ENCODE assay signal across 23 cellular contexts in the genomic region with DNA sequence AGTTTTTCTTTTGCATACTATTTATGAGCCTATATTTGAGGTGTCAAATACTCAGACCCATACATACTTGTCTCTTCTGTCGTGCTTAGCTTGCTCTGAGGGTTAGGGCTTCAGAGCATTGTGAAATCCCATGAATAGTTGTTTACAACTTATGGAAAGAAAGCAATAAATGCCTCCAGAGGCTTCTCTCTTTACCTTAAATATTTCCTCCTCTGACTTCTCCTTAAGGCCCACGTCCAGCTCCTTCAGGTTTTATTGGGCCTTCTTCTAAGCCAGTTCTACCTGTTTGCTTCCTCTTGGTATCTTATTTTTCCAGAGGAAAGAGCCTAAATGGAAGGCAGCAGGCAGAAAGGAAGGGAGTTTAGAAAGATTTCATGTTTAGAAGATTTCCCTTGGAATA.
DNase-seq lines count a peak whose midpoint lies in the region; ATAC-seq and TF ChIP-seq lines count a peak whose summit lies in the region.
"Had no signal": no experiment of that assay in that cellular context is flagged by ENCODE, and none has a peak within 500 bp of the region (broad histone marks: within the 10 kb centered on the region; RNA-seq: fewer than 3 reads in every experiment).

No MANE protein-coding gene starts in this region.

- H3K27ac ChIP-seq in VCaP = peak overlapping the region; percentile 52
- H3K27ac ChIP-seq: BLaER1 had no signal

- intact Hi-C loops in left colon (cut with DNase I, micrococcal nuclease) = no loop called here

- 0 out of 2 replicates have a peak overlapping the region, but pooled peaks have one; percentile 19 for H3K4me3 ChIP-seq in LNCaP clone FGC (ENCODE audit: low read depth, low read length)
- H3K4me3 ChIP-seq: BLaER1, GM12878 had no signal

- H3K27ac Mint-ChIP-seq in T-cell = no peak overlapping the region
- H3K27ac Mint-ChIP-seq: CD4-positive, alpha-beta T cell; CD8-positive, alpha-beta T cell had no signal

- TF ChIP-seq CTCF in LNCaP clone FGC (IDR thresholded peaks at IDR 0.05; ENCODE audit: control insufficient read depth, extremely low read depth, insufficient read depth) (no peak), VCaP (conservative IDR thresholded peaks at IDR 0.05) (no peak)

- no peaks in the 10 kb centered on the region for H3K4me1 Mint-ChIP-seq in T-cell

- ATAC-seq in left colon (peak; percentile 65), HG03045 (IDR thresholded peaks at IDR 0.05; ENCODE audit: unreplicated experiment) (no peak), T-cell (replicated peaks in 1 of 4) (no peak), GM21423 (IDR thresholded peaks at IDR 0.05; ENCODE audit: unreplicated experiment) (no peak)
- ATAC-seq: CD8-positive, alpha-beta T cell; GM12878 had no signal

- DNase-seq in LNCaP clone FGC (ENCODE audit: low read depth) (peak; percentile 87), left colon (no peak), T-cell (no peak)
- no peak for DNase-seq in activated CD4-positive, CD25-positive, alpha-beta regulatory T cell treated with anti-CD3 and anti-CD28 coated beads, Interleukin-2, amount 50 U/mL, for 72 hours
- DNase-seq: 8988T; ACHN; BE2C; C1 segment of cervical spinal cord; CD4-positive, alpha-beta T cell; CD8-positive, alpha-beta T cell; COR-L47; DMS 273 treated with DMSO at 0.1 percent for 48 hours; DMS153; DMS53; DMS79; DND-41; EL; GDM1 had no signal

- peaks cover 0 to 3% (median 0%) of the 10 kb centered on the region in 3 donors for H3K9me3 Mint-ChIP-seq in T-cell
- H3K9me3 Mint-ChIP-seq: CD4-positive, alpha-beta T cell; CD8-positive, alpha-beta T cell had no signal

- peaks cover 8 to 14% of the 10 kb centered on the region in 2 donors for H3K27me3 Mint-ChIP-seq in T-cell

- no peak overlapping the region for H3K4me3 Mint-ChIP-seq in T-cell
- H3K4me3 Mint-ChIP-seq: CD4-positive, alpha-beta T cell; CD8-positive, alpha-beta T cell had no signal

- CTCF ChIA-PET in T-cell (lab: Charles Lee) = no interaction called here

- H3K36me3 Mint-ChIP-seq in T-cell = no peaks in the 10 kb centered on the region
- H3K36me3 Mint-ChIP-seq: CD8-positive, alpha-beta T cell had no signal

- POLR2A ChIA-PET in T-cell (lab: Charles Lee) = no interaction called here
